Comparison of ENCODE assay signal across 11 cellular contexts in genomic region chr6:100202417-100203194, GRCh38.
DNase-seq lines count a peak whose midpoint lies in the region; ATAC-seq, FAIRE-seq and TF ChIP-seq lines count a peak whose summit lies in the region.
"Had no signal": no experiment of that assay in that cellular context is flagged by ENCODE, and none has a peak within 500 bp of the region (broad histone marks: within the 10 kb centered on the region; RNA-seq: fewer than 3 reads in every experiment).

No MANE protein-coding gene starts in this region.

- TF ChIP-seq RAD21 in Ishikawa (IDR thresholded peaks at IDR 0.05; ENCODE audit: low read depth): no peak

- ATAC-seq in HG03432 (IDR thresholded peaks at IDR 0.05; ENCODE audit: unreplicated experiment): no peak

- peak; percentile 97 for DNase-seq in AG09309 (ENCODE audit: low read depth)
- peak; percentile 88 for DNase-seq in astrocyte of the cerebellum (ENCODE audit: low read depth)
- peak; percentile 94 for DNase-seq in kidney tubule cell (ENCODE audit: low spot score)
- DNase-seq in OCI-LY7 (ENCODE audit: low spot score): no peak
- DNase-seq in GM12892 (ENCODE audit: insufficient read length): no peak
- DNase-seq in hippocampal formation (lab: John Stamatoyannopoulos, UW): no peak
- DNase-seq: cortex of kidney; stimulated activated CD4-positive, alpha-beta T cell treated with anti-CD3 and anti-CD28 coated beads, Interleukin-12 subunit alpha, Interleukin-12 subunit beta, amount 100 ng/mL, for 4 hours; stomach had no signal

- peak; percentile 92 for TF ChIP-seq EP300 in Ishikawa (IDR thresholded peaks at IDR 0.05; ENCODE audit: borderline replicate concordance)

- no peak overlapping the region for H2AFZ ChIP-seq in OCI-LY7 (ENCODE audit: low read length)

- no peak for FAIRE-seq in GM12892 (lab: Jason Lieb, UNC)

- no peak overlapping the region for H3K4me3 ChIP-seq in AG09309 (ENCODE audit: control insufficient read depth, low read depth, low read length)
- H3K4me3 ChIP-seq in astrocyte of the cerebellum (ENCODE audit: low read depth, low read length): no peak overlapping the region
- H3K4me3 ChIP-seq in OCI-LY7 (ENCODE audit: low read depth, low read length, poor library complexity, severe bottlenecking): no peak overlapping the region
- H3K4me3 ChIP-seq: stomach had no signal

- TF ChIP-seq CTCF in AG09309 (IDR thresholded peaks at IDR 0.05; ENCODE audit: control insufficient read depth, insufficient read depth, low read depth, low read length, missing control alignments): no peak
- TF ChIP-seq CTCF in astrocyte of the cerebellum (IDR thresholded peaks at IDR 0.05; ENCODE audit: low read depth, low read length, missing control alignments): peak; percentile 4
- no peak for TF ChIP-seq CTCF in OCI-LY7 (conservative IDR thresholded peaks at IDR 0.05; ENCODE audit: low read length)

- POLR2A ChIA-PET in OCI-LY7 (lab: Charles Lee): interaction anchor here (1.1 kb wide), 1 partner anchor 163 kb away, joined by 3 read pairs; no protein-coding TSS in a partner anchor

- BruUV-seq in OCI-LY7 (replicated peaks; lab: Mats Ljungman, UMichigan): no TSS peak

- in situ Hi-C loops in astrocyte of the cerebellum (cut with HindIII; ENCODE audit: low sequenced_read_pairs): no loop called here

- H3K9me3 ChIP-seq in OCI-LY7 (ENCODE audit: low read length): no peaks in the 10 kb centered on the region
- H3K9me3 ChIP-seq: stomach had no signal

- no peaks in the 10 kb centered on the region for H3K36me3 ChIP-seq in OCI-LY7 (ENCODE audit: insufficient read depth, low read length)
- H3K36me3 ChIP-seq: stomach had no signal

- no peak overlapping the region for H3K4me2 ChIP-seq in OCI-LY7 (ENCODE audit: low read length)

- H3K9me2 ChIP-seq in OCI-LY7 (ENCODE audit: insufficient read depth, low read length): no peaks in the 10 kb centered on the region

- TF ChIP-seq POLR2A in GM12892 (IDR thresholded peaks at IDR 0.05; ENCODE audit: low read depth, low read length): no peak

- CTCF ChIA-PET in OCI-LY7 (lab: Charles Lee; ENCODE audit: unreplicated experiment): no interaction called here

- H3K27ac ChIP-seq in OCI-LY7 (ENCODE audit: low read depth, low read length, poor library complexity, severe bottlenecking): no peak overlapping the region
- H3K27ac ChIP-seq: stomach had no signal

- no peaks in the 10 kb centered on the region for H4K20me1 ChIP-seq in OCI-LY7 (ENCODE audit: insufficient read depth, low read length)

- H3K79me2 ChIP-seq in OCI-LY7 (ENCODE audit: insufficient read depth, low read depth, low read length): no peaks in the 10 kb centered on the region

- no peaks in the 10 kb centered on the region for H3K4me1 ChIP-seq in OCI-LY7 (ENCODE audit: insufficient read depth, low read length, poor library complexity, severe bottlenecking)
- H3K4me1 ChIP-seq: stomach had no signal

- intact Hi-C loops in OCI-LY7 (cut with micrococcal nuclease; ENCODE audit: unreplicated experiment): no loop called here

TF ChIP-seq in Ishikawa, 13 proteins besides CTCF, POLR2A, EP300 and RAD21:
- TF ChIP-seq REST (IDR thresholded peaks at IDR 0.05; ENCODE audit: low read depth): no peak
- peak; percentile 58; the same call in 1 of the 2 replicates for TF ChIP-seq TEAD4 (IDR thresholded peaks at IDR 0.05)
- no peak for TF ChIP-seq TAF1 (IDR thresholded peaks at IDR 0.05; ENCODE audit: low read depth)
- TF ChIP-seq YY1 (IDR thresholded peaks at IDR 0.05; ENCODE audit: low read depth): no peak
- TF ChIP-seq USF1 (IDR thresholded peaks at IDR 0.05): no peak
- no peak for TF ChIP-seq CREB1 (IDR thresholded peaks at IDR 0.05; ENCODE audit: low read depth)
- peak; percentile 51; the same call in 1 of the 2 replicates for TF ChIP-seq NFIC (IDR thresholded peaks at IDR 0.05)
- TF ChIP-seq FOXM1 (IDR thresholded peaks at IDR 0.05; ENCODE audit: borderline replicate concordance, low read depth): peak; percentile 84
- peak; percentile 89 for TF ChIP-seq CEBPB (IDR thresholded peaks at IDR 0.05)
- TF ChIP-seq MAX (IDR thresholded peaks at IDR 0.05): peak; percentile 36; the same call in 1 of the 2 replicates
- peak; percentile 72; the same call in 1 of the 2 replicates for TF ChIP-seq TCF12 (IDR thresholded peaks at IDR 0.05; ENCODE audit: low read depth)
- TF ChIP-seq EGR1 (IDR thresholded peaks at IDR 0.05): no peak
- TF ChIP-seq ZBTB7A (IDR thresholded peaks at IDR 0.05; ENCODE audit: low read depth): no peak

Comparison
In these comparisons a context has a peak if more than half of its experiments do, and no peak if none do; other contexts are left out.
1. DNase-seq: peak in AG09309 (single experiment), astrocyte of the cerebellum (single experiment) and kidney tubule cell (single experiment); none in OCI-LY7 (single experiment), GM12892 (single experiment) and hippocampal formation (0 of 2).